In the genomic region with DNA sequence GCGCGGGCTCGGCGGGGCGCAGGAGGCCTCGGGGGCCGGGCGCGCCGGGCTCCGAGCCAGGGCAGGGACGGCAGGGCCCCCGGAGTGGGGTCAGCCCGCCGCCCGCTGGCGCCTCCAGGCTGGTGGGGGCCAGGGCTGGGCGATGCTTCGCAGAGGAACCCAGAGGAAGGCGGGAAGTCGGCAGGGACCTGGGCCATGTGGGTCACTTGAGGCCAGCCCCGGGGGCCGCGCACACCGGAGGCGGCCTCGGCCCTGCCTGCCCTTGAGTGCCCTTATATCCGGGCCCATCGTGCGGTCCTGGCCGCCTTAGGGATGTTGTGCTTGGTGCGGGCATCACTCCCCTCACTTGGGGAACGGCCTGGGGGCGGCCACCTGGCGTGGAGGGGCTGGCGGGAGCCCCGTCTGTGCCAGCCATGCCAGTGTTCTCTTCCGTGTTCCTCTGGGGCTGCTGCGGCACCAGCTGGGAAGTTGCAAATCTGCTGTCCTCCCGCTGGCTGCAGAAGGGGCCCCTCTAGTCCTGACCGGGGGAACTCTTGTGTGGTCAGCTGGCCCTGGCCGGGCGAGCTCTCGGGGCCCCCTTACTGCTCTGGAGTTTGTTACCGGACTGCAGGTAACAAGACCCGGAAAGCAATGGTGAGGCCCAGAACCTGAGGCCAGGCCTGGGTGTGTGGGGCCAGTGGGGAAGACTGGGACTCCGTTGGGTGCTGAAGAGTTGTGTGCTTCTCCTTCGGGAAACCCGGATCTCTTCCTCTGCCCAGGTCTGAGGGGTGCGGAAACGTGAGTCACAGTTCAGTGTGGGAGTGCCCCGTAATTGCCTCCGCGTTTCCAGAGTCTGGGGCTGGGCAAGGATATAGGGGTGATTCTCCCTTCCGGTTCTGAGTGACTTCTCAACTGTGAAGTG, we compare ENCODE assay signal across 1 cellular context.
TF ChIP-seq lines count a peak whose summit lies in the region.

No MANE protein-coding gene starts in this region.

TF ChIP-seq in K562, 482 proteins besides CTCF, POLR2A, EP300 and RAD21 (continued from another document):
- TF ChIP-seq, protein P1, sequence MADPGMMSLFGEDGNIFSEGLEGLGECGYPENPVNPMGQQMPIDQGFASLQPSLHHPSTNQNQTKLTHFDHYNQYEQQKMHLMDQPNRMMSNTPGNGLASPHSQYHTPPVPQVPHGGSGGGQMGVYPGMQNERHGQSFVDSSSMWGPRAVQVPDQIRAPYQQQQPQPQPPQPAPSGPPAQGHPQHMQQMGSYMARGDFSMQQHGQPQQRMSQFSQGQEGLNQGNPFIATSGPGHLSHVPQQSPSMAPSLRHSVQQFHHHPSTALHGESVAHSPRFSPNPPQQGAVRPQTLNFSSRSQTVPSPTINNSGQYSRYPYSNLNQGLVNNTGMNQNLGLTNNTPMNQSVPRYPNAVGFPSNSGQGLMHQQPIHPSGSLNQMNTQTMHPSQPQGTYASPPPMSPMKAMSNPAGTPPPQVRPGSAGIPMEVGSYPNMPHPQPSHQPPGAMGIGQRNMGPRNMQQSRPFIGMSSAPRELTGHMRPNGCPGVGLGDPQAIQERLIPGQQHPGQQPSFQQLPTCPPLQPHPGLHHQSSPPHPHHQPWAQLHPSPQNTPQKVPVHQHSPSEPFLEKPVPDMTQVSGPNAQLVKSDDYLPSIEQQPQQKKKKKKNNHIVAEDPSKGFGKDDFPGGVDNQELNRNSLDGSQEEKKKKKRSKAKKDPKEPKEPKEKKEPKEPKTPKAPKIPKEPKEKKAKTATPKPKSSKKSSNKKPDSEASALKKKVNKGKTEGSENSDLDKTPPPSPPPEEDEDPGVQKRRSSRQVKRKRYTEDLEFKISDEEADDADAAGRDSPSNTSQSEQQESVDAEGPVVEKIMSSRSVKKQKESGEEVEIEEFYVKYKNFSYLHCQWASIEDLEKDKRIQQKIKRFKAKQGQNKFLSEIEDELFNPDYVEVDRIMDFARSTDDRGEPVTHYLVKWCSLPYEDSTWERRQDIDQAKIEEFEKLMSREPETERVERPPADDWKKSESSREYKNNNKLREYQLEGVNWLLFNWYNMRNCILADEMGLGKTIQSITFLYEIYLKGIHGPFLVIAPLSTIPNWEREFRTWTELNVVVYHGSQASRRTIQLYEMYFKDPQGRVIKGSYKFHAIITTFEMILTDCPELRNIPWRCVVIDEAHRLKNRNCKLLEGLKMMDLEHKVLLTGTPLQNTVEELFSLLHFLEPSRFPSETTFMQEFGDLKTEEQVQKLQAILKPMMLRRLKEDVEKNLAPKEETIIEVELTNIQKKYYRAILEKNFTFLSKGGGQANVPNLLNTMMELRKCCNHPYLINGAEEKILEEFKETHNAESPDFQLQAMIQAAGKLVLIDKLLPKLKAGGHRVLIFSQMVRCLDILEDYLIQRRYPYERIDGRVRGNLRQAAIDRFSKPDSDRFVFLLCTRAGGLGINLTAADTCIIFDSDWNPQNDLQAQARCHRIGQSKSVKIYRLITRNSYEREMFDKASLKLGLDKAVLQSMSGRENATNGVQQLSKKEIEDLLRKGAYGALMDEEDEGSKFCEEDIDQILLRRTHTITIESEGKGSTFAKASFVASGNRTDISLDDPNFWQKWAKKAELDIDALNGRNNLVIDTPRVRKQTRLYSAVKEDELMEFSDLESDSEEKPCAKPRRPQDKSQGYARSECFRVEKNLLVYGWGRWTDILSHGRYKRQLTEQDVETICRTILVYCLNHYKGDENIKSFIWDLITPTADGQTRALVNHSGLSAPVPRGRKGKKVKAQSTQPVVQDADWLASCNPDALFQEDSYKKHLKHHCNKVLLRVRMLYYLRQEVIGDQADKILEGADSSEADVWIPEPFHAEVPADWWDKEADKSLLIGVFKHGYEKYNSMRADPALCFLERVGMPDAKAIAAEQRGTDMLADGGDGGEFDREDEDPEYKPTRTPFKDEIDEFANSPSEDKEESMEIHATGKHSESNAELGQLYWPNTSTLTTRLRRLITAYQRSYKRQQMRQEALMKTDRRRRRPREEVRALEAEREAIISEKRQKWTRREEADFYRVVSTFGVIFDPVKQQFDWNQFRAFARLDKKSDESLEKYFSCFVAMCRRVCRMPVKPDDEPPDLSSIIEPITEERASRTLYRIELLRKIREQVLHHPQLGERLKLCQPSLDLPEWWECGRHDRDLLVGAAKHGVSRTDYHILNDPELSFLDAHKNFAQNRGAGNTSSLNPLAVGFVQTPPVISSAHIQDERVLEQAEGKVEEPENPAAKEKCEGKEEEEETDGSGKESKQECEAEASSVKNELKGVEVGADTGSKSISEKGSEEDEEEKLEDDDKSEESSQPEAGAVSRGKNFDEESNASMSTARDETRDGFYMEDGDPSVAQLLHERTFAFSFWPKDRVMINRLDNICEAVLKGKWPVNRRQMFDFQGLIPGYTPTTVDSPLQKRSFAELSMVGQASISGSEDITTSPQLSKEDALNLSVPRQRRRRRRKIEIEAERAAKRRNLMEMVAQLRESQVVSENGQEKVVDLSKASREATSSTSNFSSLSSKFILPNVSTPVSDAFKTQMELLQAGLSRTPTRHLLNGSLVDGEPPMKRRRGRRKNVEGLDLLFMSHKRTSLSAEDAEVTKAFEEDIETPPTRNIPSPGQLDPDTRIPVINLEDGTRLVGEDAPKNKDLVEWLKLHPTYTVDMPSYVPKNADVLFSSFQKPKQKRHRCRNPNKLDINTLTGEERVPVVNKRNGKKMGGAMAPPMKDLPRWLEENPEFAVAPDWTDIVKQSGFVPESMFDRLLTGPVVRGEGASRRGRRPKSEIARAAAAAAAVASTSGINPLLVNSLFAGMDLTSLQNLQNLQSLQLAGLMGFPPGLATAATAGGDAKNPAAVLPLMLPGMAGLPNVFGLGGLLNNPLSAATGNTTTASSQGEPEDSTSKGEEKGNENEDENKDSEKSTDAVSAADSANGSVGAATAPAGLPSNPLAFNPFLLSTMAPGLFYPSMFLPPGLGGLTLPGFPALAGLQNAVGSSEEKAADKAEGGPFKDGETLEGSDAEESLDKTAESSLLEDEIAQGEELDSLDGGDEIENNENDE (IDR thresholded peaks at IDR 0.05; ENCODE audit: low read depth, low read length), result no peak
- TF ChIP-seq ZNF586 (CRISPR knock-in tag; conservative IDR thresholded peaks at IDR 0.05) (no peak), GABPB2 (CRISPR knock-in tag; conservative IDR thresholded peaks at IDR 0.05) (no peak), PHB (CRISPR knock-in tag; IDR thresholded peaks at IDR 0.05) (no peak), ZNF75A (CRISPR knock-in tag; IDR thresholded peaks at IDR 0.05) (no peak), HNRNPL (IDR thresholded peaks at IDR 0.05; ENCODE audit: low read depth, low read length) (peak; percentile 37; the same call in 1 of the 2 replicates)
- TF ChIP-seq, protein P2, sequence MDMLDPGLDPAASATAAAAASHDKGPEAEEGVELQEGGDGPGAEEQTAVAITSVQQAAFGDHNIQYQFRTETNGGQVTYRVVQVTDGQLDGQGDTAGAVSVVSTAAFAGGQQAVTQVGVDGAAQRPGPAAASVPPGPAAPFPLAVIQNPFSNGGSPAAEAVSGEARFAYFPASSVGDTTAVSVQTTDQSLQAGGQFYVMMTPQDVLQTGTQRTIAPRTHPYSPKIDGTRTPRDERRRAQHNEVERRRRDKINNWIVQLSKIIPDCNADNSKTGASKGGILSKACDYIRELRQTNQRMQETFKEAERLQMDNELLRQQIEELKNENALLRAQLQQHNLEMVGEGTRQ (CRISPR knock-in tag; IDR thresholded peaks at IDR 0.05), result no peak
